In the genomic region with DNA sequence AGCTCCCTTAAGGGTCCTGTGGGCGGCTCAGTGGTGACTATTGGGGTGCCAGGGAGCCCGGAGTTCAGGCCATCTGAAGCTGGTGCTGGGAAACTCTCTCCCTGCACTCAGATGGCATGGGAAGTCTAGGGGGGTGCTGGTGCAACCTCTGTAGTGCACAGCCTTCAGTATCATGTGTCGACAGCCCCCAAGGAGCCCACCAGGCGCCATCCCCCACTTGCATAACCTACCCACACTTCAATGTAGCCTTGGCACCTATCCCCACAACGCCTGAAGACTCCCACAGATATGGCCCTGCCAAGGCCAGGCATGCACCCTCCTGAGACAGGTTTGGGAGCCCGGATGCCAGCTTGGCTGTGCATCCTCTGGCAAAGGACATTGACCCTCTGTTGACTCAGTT, we compare ENCODE assay signal across 13 cellular contexts. TPM values are rescaled to one million over a fixed set of nuclear protein-coding genes. Genes with fewer than 3 reads are reported as not detected.
DNase-seq lines count a peak whose midpoint lies in the region; ATAC-seq and TF ChIP-seq lines count a peak whose summit lies in the region.
"Had no signal": no experiment of that assay in that cellular context is flagged by ENCODE, and none has a peak within 500 bp of the region (broad histone marks: within the 10 kb centered on the region; RNA-seq: fewer than 3 reads in every experiment).

No MANE protein-coding gene starts in this region.

- CTCF ChIA-PET in naive thymus-derived CD4-positive, alpha-beta T cell (lab: Charles Lee) = interaction anchor here (0.6 to 5.9 kb wide), 3 partner anchors 13 to 1619 kb away, joined by 4 to 37 read pairs (median 5); no protein-coding TSS in a partner anchor

- no peak for DNase-seq in activated naive CD4-positive, alpha-beta T cell treated with anti-CD3 and anti-CD28 coated beads, Interleukin-2, amount 50 U/mL, for 72 hours (ENCODE audit: low spot score in 2 of 2)
- peak in 1 of 9 donors; percentile 9 for DNase-seq in naive thymus-derived CD4-positive, alpha-beta T cell
- DNase-seq in type B pancreatic cell (ENCODE audit: extremely low spot score, unreplicated experiment) (no peak), mucosa of gallbladder (ENCODE audit: low spot score) (no peak)
- DNase-seq: activated CD4-positive, alpha-beta T cell treated with anti-CD3 and anti-CD28 coated beads, Interleukin-2, amount 50 U/mL, for 48 hours; hypothalamus; NCI-H1417 had no signal

- no peak overlapping the region for H3K27ac Mint-ChIP-seq in activated naive CD4-positive, alpha-beta T cell treated with anti-CD3 and anti-CD28 coated beads, Interleukin-2, amount 50 U/mL, for 24 hours
- H3K27ac Mint-ChIP-seq in activated naive CD4-positive, alpha-beta T cell treated with anti-CD3 and anti-CD28 coated beads, Interleukin-2, amount 50 U/mL, for 72 hours = peak overlapping the region in 1 of 2 donors; percentile 98
- peak overlapping the region; percentile 84 to 100 (median 88) for H3K27ac Mint-ChIP-seq in naive thymus-derived CD4-positive, alpha-beta T cell
- peak overlapping the region; percentile 85 for H3K27ac Mint-ChIP-seq in type B pancreatic cell

- TF ChIP-seq CTCF in type B pancreatic cell (conservative IDR thresholded peaks at IDR 0.05) = no peak

- ATAC-seq in activated naive CD4-positive, alpha-beta T cell treated with anti-CD3 and anti-CD28 coated beads, Interleukin-2, amount 50 U/mL, for 72 hours = no peak
- no peak for ATAC-seq in naive thymus-derived CD4-positive, alpha-beta T cell
- ATAC-seq in GM21529 (IDR thresholded peaks at IDR 0.05; ENCODE audit: unreplicated experiment) (no peak), GM19035 (IDR thresholded peaks at IDR 0.05; ENCODE audit: unreplicated experiment) (no peak)

- H3K4me1 ChIP-seq in naive thymus-derived CD4-positive, alpha-beta T cell (ENCODE audit: control insufficient read depth in 2 of 2, insufficient read depth in 2 of 2, low read length in 2 of 2) = peaks cover 30 to 41% of the 10 kb centered on the region in 2 donors

- H3K27ac ChIP-seq in cingulate gyrus (ENCODE audit: low read depth, low read length) = peak overlapping the region; percentile 8
- no peak overlapping the region for H3K27ac ChIP-seq in naive thymus-derived CD4-positive, alpha-beta T cell (ENCODE audit: low read depth, low read length)
- H3K27ac ChIP-seq: C4-2B had no signal

- peaks cover 56% of the 10 kb centered on the region for H3K4me1 Mint-ChIP-seq in activated naive CD4-positive, alpha-beta T cell treated with anti-CD3 and anti-CD28 coated beads, Interleukin-2, amount 50 U/mL, for 24 hours
- H3K4me1 Mint-ChIP-seq in naive thymus-derived CD4-positive, alpha-beta T cell = peaks cover 14 to 51% (median 38%) of the 10 kb centered on the region in 7 donors
- H3K4me1 Mint-ChIP-seq in type B pancreatic cell (ENCODE audit: unreplicated experiment) = peaks cover 32% of the 10 kb centered on the region

- POLR2A ChIA-PET in naive thymus-derived CD4-positive, alpha-beta T cell (lab: Charles Lee) = interaction anchor here (1.8 to 4.7 kb wide), 3 partner anchors 13 to 54 kb away, joined by 9 to 20 read pairs (median 13); partner anchors contain the start of gene ZSWIM4

- H3K9me3 Mint-ChIP-seq in activated naive CD4-positive, alpha-beta T cell treated with anti-CD3 and anti-CD28 coated beads, Interleukin-2, amount 50 U/mL, for 24 hours = no peaks in the 10 kb centered on the region
- no peaks in the 10 kb centered on the region for H3K9me3 Mint-ChIP-seq in activated naive CD4-positive, alpha-beta T cell treated with anti-CD3 and anti-CD28 coated beads, Interleukin-2, amount 50 U/mL, for 72 hours
- H3K9me3 Mint-ChIP-seq in naive thymus-derived CD4-positive, alpha-beta T cell = peaks cover 0 to 7% (median 0%) of the 10 kb centered on the region in 11 donors
- H3K9me3 Mint-ChIP-seq in type B pancreatic cell = no peaks in the 10 kb centered on the region

- no peak overlapping the region for H3K4me3 ChIP-seq in naive thymus-derived CD4-positive, alpha-beta T cell (ENCODE audit: low read length)

- H3K4me3 Mint-ChIP-seq in activated naive CD4-positive, alpha-beta T cell treated with anti-CD3 and anti-CD28 coated beads, Interleukin-2, amount 50 U/mL, for 24 hours = peak overlapping the region; percentile 52
- H3K4me3 Mint-ChIP-seq in naive thymus-derived CD4-positive, alpha-beta T cell = peak overlapping the region in 3 of 10 donors; percentile 36 to 96 (median 86)
- no peak overlapping the region for H3K4me3 Mint-ChIP-seq in type B pancreatic cell

- intact Hi-C loops in naive thymus-derived CD4-positive, alpha-beta T cell (cut with micrococcal nuclease) = loop anchor here (5.0 to 10.0 kb wide), 5 partner anchors 533 to 1057 kb away; partner anchors contain the start of genes ADGRE5 (in 2 of the 2), IER2 (in 1 of the 2), JUNB (in 1 of the 2) and NACC1 (in 1 of the 2)

- no peaks in the 10 kb centered on the region for H3K27me3 Mint-ChIP-seq in activated naive CD4-positive, alpha-beta T cell treated with anti-CD3 and anti-CD28 coated beads, Interleukin-2, amount 50 U/mL, for 24 hours
- H3K27me3 Mint-ChIP-seq in naive thymus-derived CD4-positive, alpha-beta T cell = peaks cover 0 to 3% (median 0%) of the 10 kb centered on the region in 5 donors
- H3K27me3 Mint-ChIP-seq in type B pancreatic cell = no peaks in the 10 kb centered on the region

- no peaks in the 10 kb centered on the region for H3K27me3 ChIP-seq in naive thymus-derived CD4-positive, alpha-beta T cell (ENCODE audit: control insufficient read depth in 2 of 2, insufficient read depth in 2 of 2, low read length in 2 of 2)

- H3K36me3 Mint-ChIP-seq in activated naive CD4-positive, alpha-beta T cell treated with anti-CD3 and anti-CD28 coated beads, Interleukin-2, amount 50 U/mL, for 24 hours = no peaks in the 10 kb centered on the region
- no peaks in the 10 kb centered on the region for H3K36me3 Mint-ChIP-seq in activated naive CD4-positive, alpha-beta T cell treated with anti-CD3 and anti-CD28 coated beads, Interleukin-2, amount 50 U/mL, for 72 hours
- H3K36me3 Mint-ChIP-seq in naive thymus-derived CD4-positive, alpha-beta T cell = peaks cover 0 to 2% (median 0%) of the 10 kb centered on the region in 5 donors
- H3K36me3 Mint-ChIP-seq in type B pancreatic cell = no peaks in the 10 kb centered on the region

- H3K36me3 ChIP-seq in naive thymus-derived CD4-positive, alpha-beta T cell (ENCODE audit: control insufficient read depth in 2 of 3, insufficient read depth in 3 of 3, low read length in 3 of 3) = no peaks in the 10 kb centered on the region

- H3K9me3 ChIP-seq in naive thymus-derived CD4-positive, alpha-beta T cell (ENCODE audit: control insufficient read depth in 2 of 3, low read length in 3 of 3) = no peaks in the 10 kb centered on the region

RNA-seq across cellular contexts. Expression of gene NANOS3, which starts 27.7 kb away (rescaled TPM):
- under 1 TPM; 0.88 to 0.98 TPM for total RNA-seq in activated naive CD4-positive, alpha-beta T cell treated with anti-CD3 and anti-CD28 coated beads, Interleukin-2, amount 50 U/mL, for 72 hours
- 1 to 10 TPM in 2 of 5 experiments, not detected in 3; 1.3 to 3.4 TPM for total RNA-seq in naive thymus-derived CD4-positive, alpha-beta T cell
- polyA plus RNA-seq in naive thymus-derived CD4-positive, alpha-beta T cell = not detected
- total RNA-seq in type B pancreatic cell (ENCODE audit: low replicate concordance) = 0.69 and 2.8 TPM in 2 replicates
- 0.75 TPM for total RNA-seq in mucosa of gallbladder
- total RNA-seq: renal cortical epithelial cell had no signal

RNA-seq across cellular contexts. Expression of gene ZSWIM4, which starts 54.0 kb away (rescaled TPM):
- total RNA-seq in activated naive CD4-positive, alpha-beta T cell treated with anti-CD3 and anti-CD28 coated beads, Interleukin-2, amount 50 U/mL, for 72 hours = 1 to 10 TPM; 6.3 to 8.8 TPM
- 1 to 10 TPM; 4.8 to 7.8 (median 5.9) TPM for total RNA-seq in naive thymus-derived CD4-positive, alpha-beta T cell
- 1 to 10 TPM in 1 of 2 donors, under 1 TPM in 1; 0.73 to 1.6 TPM for polyA plus RNA-seq in naive thymus-derived CD4-positive, alpha-beta T cell
- total RNA-seq in type B pancreatic cell (ENCODE audit: low replicate concordance) (15.0 and 15.7 TPM in 2 replicates), mucosa of gallbladder (11.2 TPM)

RNA-seq across cellular contexts. Expression of gene BRME1, which starts 56.6 kb away (rescaled TPM):
- 10 to 100 TPM in 1 of 2 donors, 1 to 10 TPM in 1; 5.1 to 10.5 TPM for total RNA-seq in activated naive CD4-positive, alpha-beta T cell treated with anti-CD3 and anti-CD28 coated beads, Interleukin-2, amount 50 U/mL, for 72 hours
- total RNA-seq in naive thymus-derived CD4-positive, alpha-beta T cell = 10 to 100 TPM in 1 of 5 experiments, 1 to 10 TPM in 4; 1.8 to 13.7 (median 2.9) TPM
- 1 to 10 TPM in 1 of 2 donors, under 1 TPM in 1; 0.56 to 1.6 TPM for polyA plus RNA-seq in naive thymus-derived CD4-positive, alpha-beta T cell
- total RNA-seq in type B pancreatic cell (ENCODE audit: low replicate concordance) = 3.5 and 9.2 TPM in 2 replicates
- 2.6 TPM for total RNA-seq in mucosa of gallbladder

RNA-seq across cellular contexts. Expression of gene CC2D1A, which starts 56.7 kb away (rescaled TPM):
- 10 to 100 TPM; 29.4 to 57.9 TPM for total RNA-seq in activated naive CD4-positive, alpha-beta T cell treated with anti-CD3 and anti-CD28 coated beads, Interleukin-2, amount 50 U/mL, for 72 hours
- total RNA-seq in naive thymus-derived CD4-positive, alpha-beta T cell = 10 to 100 TPM; 21.0 to 33.1 (median 29.8) TPM
- polyA plus RNA-seq in naive thymus-derived CD4-positive, alpha-beta T cell = 10 to 100 TPM in 1 of 2 donors, 1 to 10 TPM in 1; 4.1 to 13.3 TPM
- total RNA-seq in type B pancreatic cell (ENCODE audit: low replicate concordance) (35.4 and 42.3 TPM in 2 replicates), mucosa of gallbladder (57.1 TPM)
